In genomic region chr6:16206595-16207037, GRCh38 we compare ENCODE assay signal across 8 cellular contexts. TPM values are rescaled to one million over a fixed set of nuclear protein-coding genes. Genes with fewer than 3 reads are reported as not detected.
DNase-seq lines count a peak whose midpoint lies in the region; ATAC-seq and TF ChIP-seq lines count a peak whose summit lies in the region.

No MANE protein-coding gene starts in this region.

- peaks cover 21% of the 10 kb centered on the region for H3K27me3 Mint-ChIP-seq in activated naive CD8-positive, alpha-beta T cell treated with anti-CD3 and anti-CD28 coated beads for 36 hours
- H3K27me3 Mint-ChIP-seq in progenitor cell of endocrine pancreas, result no peaks in the 10 kb centered on the region

- H3K9ac ChIP-seq in PC-3 (ENCODE audit: low read length), result no peak overlapping the region

- intact Hi-C loops in PC-3 (cut with micrococcal nuclease), result loop anchor here (1.0 kb wide), 1 partner anchor 515 kb away; no protein-coding TSS in a partner anchor
- intact Hi-C loops in Right ventricle myocardium superior (cut with DNase I), result loop anchor here (5.0 kb wide), 1 partner anchor 514 kb away; no protein-coding TSS in a partner anchor

- H3K27ac ChIP-seq in PC-3 (ENCODE audit: low read length), result no peak overlapping the region

- H3K4me1 Mint-ChIP-seq in activated naive CD8-positive, alpha-beta T cell treated with anti-CD3 and anti-CD28 coated beads for 36 hours, result peaks cover 5% of the 10 kb centered on the region
- peaks cover 21% of the 10 kb centered on the region for H3K4me1 Mint-ChIP-seq in progenitor cell of endocrine pancreas (ENCODE audit: low read depth)

- H3K9me3 ChIP-seq in PC-3 (ENCODE audit: low read length), result no peaks in the 10 kb centered on the region

- no peak overlapping the region for H3K4me3 ChIP-seq in PC-3 (ENCODE audit: low read length)

- H3K4me3 Mint-ChIP-seq in activated naive CD8-positive, alpha-beta T cell treated with anti-CD3 and anti-CD28 coated beads for 36 hours, result no peak overlapping the region
- H3K4me3 Mint-ChIP-seq in progenitor cell of endocrine pancreas (ENCODE audit: low read depth), result no peak overlapping the region

- DNase-seq in DMS79 treated with DMSO at 0.1 percent for 48 hours (lab: John Stamatoyannopoulos, UW) (peak; percentile 57), DMS79 (lab: John Stamatoyannopoulos, UW) (no peak), HUDEP-2 (lab: John Stamatoyannopoulos, UW; ENCODE audit: unreplicated experiment in 76 of 76) (peak in 46 of 76 experiments; percentile 15 to 83 (median 60)), PC-3 (peak; percentile 87), Right ventricle myocardium superior (no peak), progenitor cell of endocrine pancreas (ENCODE audit: low spot score, unreplicated experiment) (peak; percentile 23)
- DNase-seq in activated naive CD8-positive, alpha-beta T cell treated with anti-CD3 and anti-CD28 coated beads for 36 hours, result peak; percentile 20

- H3K9me2 ChIP-seq in PC-3 (replicated peaks; ENCODE audit: low read length), result no peaks in the 10 kb centered on the region

- POLR2A ChIA-PET in PC-3 (lab: Charles Lee; ENCODE audit: unreplicated experiment), result no interaction called here

- TF ChIP-seq CTCF in PC-3 (conservative IDR thresholded peaks at IDR 0.05; ENCODE audit: low read depth, low read length) (peak; percentile 97), progenitor cell of endocrine pancreas (IDR thresholded peaks at IDR 0.05; ENCODE audit: unreplicated experiment) (peak; percentile 98)

- H2AFZ ChIP-seq in PC-3 (ENCODE audit: low read length), result no peak overlapping the region

- CTCF ChIA-PET in PC-3 (lab: Charles Lee), result interaction anchor here (0.7 kb wide), 1 partner anchor 431 kb away, joined by 3 read pairs; no protein-coding TSS in a partner anchor

- peak overlapping the region; percentile 23; the same call in 1 of the 2 replicates for H3K4me2 ChIP-seq in PC-3 (ENCODE audit: low read length)

- ATAC-seq in PC-3 (peak; percentile 73), Right ventricle myocardium superior (ENCODE audit: poor library complexity) (peak; percentile 92), HG03135 (IDR thresholded peaks at IDR 0.05; ENCODE audit: unreplicated experiment) (no peak)

- no peaks in the 10 kb centered on the region for H4K20me1 ChIP-seq in PC-3 (ENCODE audit: low read length)

- BruUV-seq in PC-3 (replicated peaks; lab: Mats Ljungman, UMichigan), result no TSS peak

- no peaks in the 10 kb centered on the region for H3K9me3 Mint-ChIP-seq in activated naive CD8-positive, alpha-beta T cell treated with anti-CD3 and anti-CD28 coated beads for 36 hours
- H3K9me3 Mint-ChIP-seq in progenitor cell of endocrine pancreas (ENCODE audit: low read depth), result no peaks in the 10 kb centered on the region

- no peaks in the 10 kb centered on the region for H3K36me3 ChIP-seq in PC-3 (ENCODE audit: low read depth, low read length)

- no peaks in the 10 kb centered on the region for H3K79me2 ChIP-seq in PC-3 (ENCODE audit: low read length)

- H3K27me3 ChIP-seq in PC-3 (ENCODE audit: low read length), result no peaks in the 10 kb centered on the region

- 0 out of 2 replicates have a peak, but pooled peaks cover 4% of the 10 kb centered on the region for H3K4me1 ChIP-seq in PC-3 (ENCODE audit: insufficient read depth, low read length)

- H3F3A ChIP-seq in PC-3 (ENCODE audit: low read length, unreplicated experiment), result no peaks in the 10 kb centered on the region

- peak overlapping the region; percentile 36 for H3K27ac Mint-ChIP-seq in activated naive CD8-positive, alpha-beta T cell treated with anti-CD3 and anti-CD28 coated beads for 36 hours
- peak overlapping the region; percentile 65 for H3K27ac Mint-ChIP-seq in progenitor cell of endocrine pancreas

- H3K36me3 Mint-ChIP-seq in activated naive CD8-positive, alpha-beta T cell treated with anti-CD3 and anti-CD28 coated beads for 36 hours, result no peaks in the 10 kb centered on the region
- H3K36me3 Mint-ChIP-seq in progenitor cell of endocrine pancreas (ENCODE audit: insufficient read depth), result peaks cover 1% of the 10 kb centered on the region

RNA-seq across cellular contexts. Expression of gene GMPR, which starts 31.8 kb away (rescaled TPM):
- total RNA-seq in PC-3 (2014; rRNA removed) (5.0 and 5.8 TPM in 2 replicates), Right ventricle myocardium superior (121 TPM), progenitor cell of endocrine pancreas (0.50 and 1.3 TPM in 2 replicates)
- 1 to 10 TPM; 2.6 to 3.3 TPM for total RNA-seq in activated naive CD8-positive, alpha-beta T cell treated with anti-CD3 and anti-CD28 coated beads for 36 hours

Comparison
In these comparisons a context has a peak if more than half of its experiments do, and no peak if none do; other contexts are left out.
1. DNase-seq: peak in DMS79 treated with DMSO at 0.1 percent for 48 hours (single experiment), HUDEP-2 (46 of 76), PC-3 (single experiment), activated naive CD8-positive, alpha-beta T cell treated with anti-CD3 and anti-CD28 coated beads for 36 hours (single experiment) and progenitor cell of endocrine pancreas (single experiment); none in DMS79 (single experiment) and Right ventricle myocardium superior (single experiment).
2. RNA of gene GMPR, which starts 31.8 kb away (total RNA-seq): 121 TPM in Right ventricle myocardium superior (single experiment); 5.0 to 5.8 TPM in PC-3, 2.6 to 3.3 TPM in activated naive CD8-positive, alpha-beta T cell treated with anti-CD3 and anti-CD28 coated beads for 36 hours and 0.50 to 1.3 TPM in progenitor cell of endocrine pancreas; every median in the first group is over 10 times any median in the second.